Comparison of ENCODE assay signal across 9 cellular contexts in the genomic region with DNA sequence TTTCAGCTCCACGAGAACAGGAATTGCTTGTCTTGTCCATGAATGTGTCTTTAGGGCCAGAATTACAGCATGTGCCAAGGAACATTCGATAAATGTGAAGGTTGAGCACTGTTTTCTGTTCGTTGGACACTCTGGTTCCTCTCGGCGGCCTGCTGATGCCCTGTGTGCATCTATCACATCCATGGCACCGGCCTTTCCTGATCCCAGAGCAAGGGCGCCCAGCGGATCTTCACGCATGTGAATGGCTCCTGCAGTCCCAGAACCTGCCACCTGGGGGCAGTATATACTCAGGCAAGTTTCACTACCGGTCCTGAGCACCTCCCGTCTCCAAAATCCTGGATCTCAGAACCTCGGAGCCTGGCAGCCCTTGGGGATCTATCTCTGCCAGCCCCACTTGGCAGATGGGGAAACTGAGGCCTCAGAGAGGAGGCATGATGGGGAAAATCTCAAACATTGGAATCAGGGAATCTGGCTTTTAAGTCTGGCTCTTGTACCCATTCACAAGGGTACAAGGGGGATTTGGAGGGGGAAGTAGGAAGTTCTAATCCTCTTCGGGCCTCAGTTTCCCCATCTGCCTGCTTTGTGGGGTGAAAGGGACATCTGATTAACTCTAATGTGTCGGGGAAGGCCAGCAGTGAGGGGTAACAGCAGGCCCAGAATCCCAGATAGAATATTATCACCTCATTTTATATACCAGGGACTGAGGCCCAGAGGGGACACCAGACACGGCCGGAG. TPM values are rescaled to one million over a fixed set of nuclear protein-coding genes. Genes with fewer than 3 reads are reported as not detected.
DNase-seq lines count a peak whose midpoint lies in the region; ATAC-seq, FAIRE-seq and TF ChIP-seq lines count a peak whose summit lies in the region.
"Had no signal": no experiment of that assay in that cellular context is flagged by ENCODE, and none has a peak within 500 bp of the region (broad histone marks: within the 10 kb centered on the region; RNA-seq: fewer than 3 reads in every experiment).

No MANE protein-coding gene starts in this region.

- H3K27me3 ChIP-seq in upper lobe of right lung, result no peaks in the 10 kb centered on the region

- CTCF ChIA-PET in activated naive CD4-positive, alpha-beta T cell treated with anti-CD3 and anti-CD28 coated beads, Interleukin-2, amount 10 ng/mL, durations not matched to agents 7 days and 5 days (lab: Charles Lee), result interaction anchor here (0.6 to 5.9 kb wide), 10 partner anchors 9 to 390 kb away, joined by 3 to 99 read pairs (median 3); no protein-coding TSS in a partner anchor

- H3K4me1 ChIP-seq in upper lobe of right lung, result peaks cover 15% of the 10 kb centered on the region

- H3K4me3 Mint-ChIP-seq in activated naive CD4-positive, alpha-beta T cell treated with anti-CD3 and anti-CD28 coated beads, Interleukin-2, amount 10 ng/mL, durations not matched to agents 7 days and 5 days, result no peak overlapping the region
- no peak overlapping the region for H3K4me3 Mint-ChIP-seq in glutamatergic neuron (ENCODE audit: unreplicated experiment)

- no peaks in the 10 kb centered on the region for H3K9me3 Mint-ChIP-seq in activated naive CD4-positive, alpha-beta T cell treated with anti-CD3 and anti-CD28 coated beads, Interleukin-2, amount 10 ng/mL, durations not matched to agents 7 days and 5 days
- peaks cover 2% of the 10 kb centered on the region for H3K9me3 Mint-ChIP-seq in glutamatergic neuron (ENCODE audit: unreplicated experiment)

- peak overlapping the region; percentile 45 for H3K27ac Mint-ChIP-seq in activated naive CD4-positive, alpha-beta T cell treated with anti-CD3 and anti-CD28 coated beads, Interleukin-2, amount 10 ng/mL, durations not matched to agents 7 days and 5 days
- no peak overlapping the region for H3K27ac Mint-ChIP-seq in glutamatergic neuron (ENCODE audit: unreplicated experiment)

- no peaks in the 10 kb centered on the region for H3K36me3 Mint-ChIP-seq in activated naive CD4-positive, alpha-beta T cell treated with anti-CD3 and anti-CD28 coated beads, Interleukin-2, amount 10 ng/mL, durations not matched to agents 7 days and 5 days
- H3K36me3 Mint-ChIP-seq in glutamatergic neuron (ENCODE audit: unreplicated experiment), result no peaks in the 10 kb centered on the region

- H3K4me3 ChIP-seq in upper lobe of right lung, result no peak overlapping the region

- DNase-seq in NCI-H1092 (lab: John Stamatoyannopoulos, UW) (peak; percentile 76), glutamatergic neuron (peak; percentile 98), posterior cingulate gyrus (peak; percentile 86 to 99 (median 98)), upper lobe of right lung (peak; percentile 92)
- peak; percentile 93 for DNase-seq in activated naive CD4-positive, alpha-beta T cell treated with anti-CD3 and anti-CD28 coated beads, Interleukin-2, amount 10 ng/mL, durations not matched to agents 7 days and 5 days

- no peaks in the 10 kb centered on the region for H3K9me3 ChIP-seq in upper lobe of right lung

- intact Hi-C loops in posterior cingulate gyrus (cut with DNase I), result loop anchor here (1.0 to 2.0 kb wide), 3 partner anchors 274 to 392 kb away; no protein-coding TSS in a partner anchor
- intact Hi-C loops in upper lobe of right lung (cut with DNase I), result no loop called here

- ATAC-seq in SK-N-SH treated with all-trans-retinoic acid at 6 μM for 48 hours (peak; percentile 84), upper lobe of right lung (peak; percentile 56), GM21423 (IDR thresholded peaks at IDR 0.05; ENCODE audit: unreplicated experiment) (no peak)

- no peaks in the 10 kb centered on the region for H3K36me3 ChIP-seq in upper lobe of right lung

- no peaks in the 10 kb centered on the region for H3K4me1 Mint-ChIP-seq in activated naive CD4-positive, alpha-beta T cell treated with anti-CD3 and anti-CD28 coated beads, Interleukin-2, amount 10 ng/mL, durations not matched to agents 7 days and 5 days
- H3K4me1 Mint-ChIP-seq in glutamatergic neuron (ENCODE audit: low read depth, unreplicated experiment), result no peaks in the 10 kb centered on the region

- FAIRE-seq in G401.6 (lab: Jason Lieb, UNC), result peak; percentile 70

- no peak overlapping the region for H3K27ac ChIP-seq in upper lobe of right lung
- H3K27ac ChIP-seq: epithelial cell of prostate had no signal

- peak; percentile 100 for TF ChIP-seq CTCF in glutamatergic neuron (IDR thresholded peaks at IDR 0.05; ENCODE audit: partially characterized antibody, unreplicated experiment)
- TF ChIP-seq CTCF in upper lobe of right lung (IDR thresholded peaks at IDR 0.05), result peak; percentile 99

- peaks cover 17% of the 10 kb centered on the region for H3K27me3 Mint-ChIP-seq in activated naive CD4-positive, alpha-beta T cell treated with anti-CD3 and anti-CD28 coated beads, Interleukin-2, amount 10 ng/mL, durations not matched to agents 7 days and 5 days
- H3K27me3 Mint-ChIP-seq in glutamatergic neuron (ENCODE audit: unreplicated experiment), result peaks cover 4% of the 10 kb centered on the region

TF ChIP-seq in SK-N-SH treated with all-trans-retinoic acid at 6 μM for 48 hours, 23 proteins besides CTCF, POLR2A, EP300 and RAD21:
- TF ChIP-seq GLIS3 (CRISPR knock-in tag; IDR thresholded peaks at IDR 0.05) (no peak), ZNF8 (CRISPR knock-in tag; IDR thresholded peaks at IDR 0.05) (no peak), ZNF70 (CRISPR knock-in tag; IDR thresholded peaks at IDR 0.05) (peak; percentile 16; the same call in 1 of the 2 replicates)
- TF ChIP-seq, protein P1, sequence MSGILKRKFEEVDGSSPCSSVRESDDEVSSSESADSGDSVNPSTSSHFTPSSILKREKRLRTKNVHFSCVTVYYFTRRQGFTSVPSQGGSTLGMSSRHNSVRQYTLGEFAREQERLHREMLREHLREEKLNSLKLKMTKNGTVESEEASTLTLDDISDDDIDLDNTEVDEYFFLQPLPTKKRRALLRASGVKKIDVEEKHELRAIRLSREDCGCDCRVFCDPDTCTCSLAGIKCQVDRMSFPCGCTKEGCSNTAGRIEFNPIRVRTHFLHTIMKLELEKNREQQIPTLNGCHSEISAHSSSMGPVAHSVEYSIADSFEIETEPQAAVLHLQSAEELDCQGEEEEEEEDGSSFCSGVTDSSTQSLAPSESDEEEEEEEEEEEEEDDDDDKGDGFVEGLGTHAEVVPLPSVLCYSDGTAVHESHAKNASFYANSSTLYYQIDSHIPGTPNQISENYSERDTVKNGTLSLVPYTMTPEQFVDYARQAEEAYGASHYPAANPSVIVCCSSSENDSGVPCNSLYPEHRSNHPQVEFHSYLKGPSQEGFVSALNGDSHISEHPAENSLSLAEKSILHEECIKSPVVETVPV (CRISPR knock-in tag; IDR thresholded peaks at IDR 0.05), result no peak
TF ChIP-seq in SK-N-SH treated with all-trans-retinoic acid at 6 μM for 48 hours: peak in this region for 1.

RNA-seq across cellular contexts. Expression of a gene that starts 4.3 kb away (rescaled TPM):
- total RNA-seq in glutamatergic neuron (ENCODE audit: unreplicated experiment) (11.3 TPM), upper lobe of right lung (271 TPM)

RNA-seq across cellular contexts. Expression of a gene that starts 32.8 kb away (rescaled TPM):
- total RNA-seq in glutamatergic neuron (ENCODE audit: unreplicated experiment), result 29.3 TPM
- 31.3 TPM for total RNA-seq in upper lobe of right lung

Comparison
In these comparisons a context has a peak if more than half of its experiments do, and no peak if none do; other contexts are left out.
1. RNA of a gene that starts 4.3 kb away (total RNA-seq): 271 TPM in upper lobe of right lung (single experiment); 11.3 TPM in glutamatergic neuron (single experiment); every median in the first group is over 10 times any median in the second.
2. Peak in every context shown above with its lines, with median percentiles within 50 percentile points of each other: DNase-seq.